ENCODE assay signal across 16 cellular contexts in genomic region chr12:84813780-84814663, GRCh38.
DNase-seq lines count a peak whose midpoint lies in the region; ATAC-seq lines count a peak whose summit lies in the region.
"Had no signal": no experiment of that assay in that cellular context is flagged by ENCODE, and none has a peak within 500 bp of the region (broad histone marks: within the 10 kb centered on the region; RNA-seq: fewer than 3 reads in every experiment).

No MANE protein-coding gene starts in this region.

- no peaks in the 10 kb centered on the region for H3K36me3 Mint-ChIP-seq in activated naive CD8-positive, alpha-beta T cell treated with anti-CD3 and anti-CD28 coated beads for 36 hours
- H3K36me3 Mint-ChIP-seq: activated naive CD4-positive, alpha-beta T cell treated with anti-CD3 and anti-CD28 coated beads, Interleukin-2, amount 10 ng/mL, durations not matched to agents 7 days and 5 days had no signal

- no peaks in the 10 kb centered on the region for H3K9me3 Mint-ChIP-seq in activated naive CD8-positive, alpha-beta T cell treated with anti-CD3 and anti-CD28 coated beads for 36 hours
- H3K9me3 Mint-ChIP-seq: activated naive CD4-positive, alpha-beta T cell treated with anti-CD3 and anti-CD28 coated beads, Interleukin-2, amount 10 ng/mL, durations not matched to agents 7 days and 5 days had no signal

- H3K4me1 Mint-ChIP-seq in activated naive CD8-positive, alpha-beta T cell treated with anti-CD3 and anti-CD28 coated beads for 36 hours = no peaks in the 10 kb centered on the region
- H3K4me1 Mint-ChIP-seq: activated naive CD4-positive, alpha-beta T cell treated with anti-CD3 and anti-CD28 coated beads, Interleukin-2, amount 10 ng/mL, durations not matched to agents 7 days and 5 days had no signal

- no peak overlapping the region for H3K4me3 Mint-ChIP-seq in activated naive CD8-positive, alpha-beta T cell treated with anti-CD3 and anti-CD28 coated beads for 36 hours
- H3K4me3 Mint-ChIP-seq: activated naive CD4-positive, alpha-beta T cell treated with anti-CD3 and anti-CD28 coated beads, Interleukin-2, amount 10 ng/mL, durations not matched to agents 7 days and 5 days had no signal

- H3K27me3 Mint-ChIP-seq in activated naive CD8-positive, alpha-beta T cell treated with anti-CD3 and anti-CD28 coated beads for 36 hours = peaks cover under 1% of the 10 kb centered on the region
- H3K27me3 Mint-ChIP-seq: activated naive CD4-positive, alpha-beta T cell treated with anti-CD3 and anti-CD28 coated beads, Interleukin-2, amount 10 ng/mL, durations not matched to agents 7 days and 5 days had no signal

- ATAC-seq in GM18502 (IDR thresholded peaks at IDR 0.05; ENCODE audit: poor library complexity, unreplicated experiment) (peak; percentile 69), GM19463 (IDR thresholded peaks at IDR 0.05; ENCODE audit: unreplicated experiment) (peak; percentile 62), HG02852 (IDR thresholded peaks at IDR 0.05; ENCODE audit: unreplicated experiment) (peak; percentile 86), HG03354 (IDR thresholded peaks at IDR 0.05; ENCODE audit: poor library complexity, severe bottlenecking, unreplicated experiment) (no peak)
- ATAC-seq: body of pancreas, HepG2, sciatic nerve had no signal

- DNase-seq in OCI-M2 (lab: John Stamatoyannopoulos, UW; ENCODE audit: unreplicated experiment) (peak; percentile 76), NCI-H82 (lab: John Stamatoyannopoulos, UW) (no peak), anterior cingulate cortex (lab: John Stamatoyannopoulos, UW) (no peak)
- DNase-seq in activated naive CD8-positive, alpha-beta T cell treated with anti-CD3 and anti-CD28 coated beads for 36 hours = no peak
- DNase-seq: activated CD4-positive, alpha-beta T cell treated with anti-CD3 and anti-CD28 coated beads for 48 hours; activated naive CD4-positive, alpha-beta T cell treated with anti-CD3 and anti-CD28 coated beads, Interleukin-2, amount 10 ng/mL, durations not matched to agents 7 days and 5 days; body of pancreas; NCI-H1694 treated with DMSO at 0.1 percent for 48 hours; stimulated activated CD4-positive, alpha-beta T cell treated with anti-CD3 and anti-CD28 coated beads, Interleukin-1b, Interleukin-23, amount 100 ng/mL, for 48 hours; T-helper 9 cell had no signal

- H3K27ac Mint-ChIP-seq in activated naive CD8-positive, alpha-beta T cell treated with anti-CD3 and anti-CD28 coated beads for 36 hours = no peak overlapping the region
- H3K27ac Mint-ChIP-seq: activated naive CD4-positive, alpha-beta T cell treated with anti-CD3 and anti-CD28 coated beads, Interleukin-2, amount 10 ng/mL, durations not matched to agents 7 days and 5 days had no signal
